In the genomic region with DNA sequence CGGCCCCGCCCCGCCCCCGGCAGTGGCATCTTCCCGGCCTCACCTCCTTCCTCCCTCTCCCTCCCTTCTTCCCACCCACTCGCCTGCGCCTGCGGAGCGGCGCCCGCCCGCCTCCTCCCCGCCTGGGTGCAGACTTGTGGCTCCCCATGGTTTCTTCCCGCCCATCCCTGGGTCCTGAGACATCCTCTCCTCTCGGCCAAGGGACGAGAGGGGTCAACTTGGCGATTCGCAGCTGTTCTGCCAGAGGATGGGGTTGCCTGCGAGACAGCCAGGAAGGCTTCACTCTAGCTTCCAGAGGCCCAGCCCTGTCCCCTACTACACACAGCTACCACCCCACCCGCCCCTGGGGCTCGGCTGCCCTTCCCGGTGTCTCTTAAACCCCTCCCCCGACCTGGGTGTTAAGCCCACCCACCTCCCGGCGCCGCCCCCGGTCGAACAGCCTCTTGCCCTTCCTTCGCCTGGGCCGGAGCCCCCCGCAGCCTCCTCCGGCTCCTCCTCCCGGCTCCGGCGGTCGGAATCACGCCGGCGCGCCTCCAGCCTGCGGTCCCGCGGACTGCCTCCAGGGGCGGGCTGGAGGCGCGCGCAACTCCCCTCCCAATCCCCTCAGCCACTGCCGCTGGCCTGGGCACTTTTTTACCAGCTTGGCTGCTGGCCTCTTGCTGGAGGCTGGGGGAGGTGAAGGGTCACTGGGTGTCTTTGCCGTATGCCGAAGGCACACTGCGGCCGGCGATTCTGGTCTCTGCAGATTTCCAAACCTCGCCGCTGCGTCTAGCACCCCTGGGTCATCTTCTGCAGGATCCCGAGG, we compare ENCODE assay signal across 8 cellular contexts. TPM values are rescaled to one million over a fixed set of nuclear protein-coding genes. Genes with fewer than 3 reads are reported as not detected.
DNase-seq lines count a peak whose midpoint lies in the region; ATAC-seq and TF ChIP-seq lines count a peak whose summit lies in the region.

No MANE protein-coding gene starts in this region.

- H3K79me2 ChIP-seq in hepatocyte: peaks cover 53% of the 10 kb centered on the region

- H3K4me2 ChIP-seq in hepatocyte: peak overlapping the region; percentile 94

- no peaks in the 10 kb centered on the region for H3K36me3 ChIP-seq in hepatocyte (replicated peaks; ENCODE audit: insufficient read depth, low read depth)

- H3K9me2 ChIP-seq in hepatocyte (replicated peaks; ENCODE audit: insufficient read depth): no peaks in the 10 kb centered on the region

- H3K4me1 ChIP-seq in hepatocyte (ENCODE audit: insufficient read depth): peaks cover 45% of the 10 kb centered on the region

- in situ Hi-C loops in astrocyte of the cerebellum (cut with HindIII; ENCODE audit: low sequenced_read_pairs): no loop called here

- no peaks in the 10 kb centered on the region for H3K9me3 ChIP-seq in hepatocyte (ENCODE audit: low read depth)

- under 1% methylated on average over 31 of the region's 57 CpGs for WGBS in hepatocyte (ENCODE audit: low lambda C conversion rate, missing lambda C conversion rate)

- peaks cover 40% of the 10 kb centered on the region for H4K20me1 ChIP-seq in hepatocyte (ENCODE audit: insufficient read depth, poor library complexity, severe bottlenecking)

- no peaks in the 10 kb centered on the region for H3K27me3 ChIP-seq in hepatocyte

- TF ChIP-seq CTCF in GM12874 (IDR thresholded peaks at IDR 0.05; ENCODE audit: insufficient read depth, low read depth, low read length): peak; percentile 93
- peak; percentile 80 for TF ChIP-seq CTCF in astrocyte of the cerebellum (IDR thresholded peaks at IDR 0.05; ENCODE audit: low read depth, low read length, missing control alignments)
- TF ChIP-seq CTCF in hepatocyte (IDR thresholded peaks at IDR 0.05; ENCODE audit: poor library complexity): peak; percentile 80
- peak; percentile 72 for TF ChIP-seq CTCF in retinal pigment epithelial cell (conservative IDR thresholded peaks at IDR 0.05; ENCODE audit: low read depth, low read length)

- DNase-seq in NCI-H1436 (lab: John Stamatoyannopoulos, UW): peak; percentile 82
- DNase-seq in T-helper 22 cell (ENCODE audit: low read depth): peak; percentile 56
- peak; percentile 39 for DNase-seq in astrocyte of the cerebellum (ENCODE audit: low read depth)
- peak; percentile 93 for DNase-seq in hepatocyte (ENCODE audit: low spot score)
- DNase-seq in retinal pigment epithelial cell (ENCODE audit: low read depth): no peak

- peak overlapping the region; percentile 99 for H3K27ac ChIP-seq in hepatocyte

- ATAC-seq in HG02642 (IDR thresholded peaks at IDR 0.05; ENCODE audit: poor library complexity, unreplicated experiment): peak; percentile 44
- ATAC-seq in HG03469 (IDR thresholded peaks at IDR 0.05; ENCODE audit: unreplicated experiment): no peak

- peak overlapping the region; percentile 86 for H2AFZ ChIP-seq in hepatocyte

- H3K4me3 ChIP-seq in astrocyte of the cerebellum (ENCODE audit: low read depth, low read length) (peak overlapping the region; percentile 78), hepatocyte (peak overlapping the region; percentile 59), retinal pigment epithelial cell (ENCODE audit: low read length) (peak overlapping the region; percentile 72)

RNA-seq across cellular contexts. Expression of a gene that starts 1.9 kb away (rescaled TPM):
- total RNA-seq in hepatocyte: 35.4 and 36.1 TPM in 2 replicates
- 14.9 and 15.2 TPM in 2 replicates for polyA plus RNA-seq in hepatocyte
